16 cellular contexts compared by ENCODE assay signal in the genomic region with DNA sequence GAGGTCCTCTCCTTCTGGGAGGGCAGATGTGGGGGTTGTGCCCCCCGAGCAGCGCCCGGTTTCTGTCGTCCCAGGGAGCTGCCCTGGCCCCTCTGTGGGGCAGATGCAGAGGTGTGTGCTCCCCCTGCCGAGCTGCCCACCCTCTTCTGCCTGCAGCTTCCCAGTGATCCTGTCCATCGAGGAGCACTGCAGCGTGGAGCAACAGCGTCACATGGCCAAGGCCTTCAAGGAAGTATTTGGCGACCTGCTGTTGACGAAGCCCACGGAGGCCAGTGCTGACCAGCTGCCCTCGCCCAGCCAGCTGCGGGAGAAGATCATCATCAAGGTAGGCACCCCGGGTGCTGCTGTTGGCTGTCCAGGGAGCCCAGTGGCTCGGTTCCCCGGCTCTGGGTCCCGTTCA.
DNase-seq lines count a peak whose midpoint lies in the region; ATAC-seq and TF ChIP-seq lines count a peak whose summit lies in the region.
"Had no signal": no experiment of that assay in that cellular context is flagged by ENCODE, and none has a peak within 500 bp of the region (broad histone marks: within the 10 kb centered on the region; RNA-seq: fewer than 3 reads in every experiment).

No MANE protein-coding gene starts in this region.

- no peaks in the 10 kb centered on the region for H3K27me3 ChIP-seq in parathyroid adenoma (ENCODE audit: control insufficient read depth, insufficient read depth, low read length)
- H3K27me3 ChIP-seq in psoas muscle (ENCODE audit: insufficient read depth in 3 of 3, low read length in 2 of 3), result no peaks in the 10 kb centered on the region

- H3K79me2 ChIP-seq in parathyroid adenoma, result no peaks in the 10 kb centered on the region

- H3K4me1 ChIP-seq in parathyroid adenoma, result peaks cover 2% of the 10 kb centered on the region
- H3K4me1 ChIP-seq in psoas muscle, result no peaks in the 10 kb centered on the region
- H3K4me1 ChIP-seq: HAP-1 had no signal

- H3K4me2 ChIP-seq in parathyroid adenoma (ENCODE audit: low read length), result no peak overlapping the region

- H3K4me3 ChIP-seq in parathyroid adenoma (ENCODE audit: low read depth, low read length) (no peak overlapping the region), psoas muscle (no peak overlapping the region)
- H3K4me3 ChIP-seq: HAP-1 had no signal

- H3K27ac ChIP-seq in VCaP, result peak overlapping the region; percentile 38; the same call in 1 of the 2 replicates
- peak overlapping the region; percentile 86 for H3K27ac ChIP-seq in parathyroid adenoma
- no peak overlapping the region for H3K27ac ChIP-seq in psoas muscle

- no peak for ATAC-seq in psoas muscle

- H2AFZ ChIP-seq in parathyroid adenoma, result no peak overlapping the region

- intact Hi-C loops in psoas muscle (cut with DNase I), result no loop called here

- H3K9me3 ChIP-seq in parathyroid adenoma (ENCODE audit: control insufficient read depth, low read length), result no peaks in the 10 kb centered on the region
- H3K9me3 ChIP-seq in psoas muscle, result no peaks in the 10 kb centered on the region
- H3K9me3 ChIP-seq: HAP-1 had no signal

- DNase-seq in endothelial cell (ENCODE audit: low spot score), result no peak
- no peak for DNase-seq in psoas muscle
- no peak for DNase-seq in putamen (ENCODE audit: low spot score)
- DNase-seq in NCI-H1105 (lab: John Stamatoyannopoulos, UW), result no peak
- DNase-seq: C1 segment of cervical spinal cord; Calu3; CD4-positive, alpha-beta memory T cell; COR-L47; DMS79; EL; GDM1; GOT3; HFFc6 had no signal

- H3K36me3 Mint-ChIP-seq in endothelial cell (ENCODE audit: low read depth, unreplicated experiment), result peaks cover 59% of the 10 kb centered on the region
- H3K36me3 Mint-ChIP-seq: CD4-positive, alpha-beta memory T cell had no signal

- H3K9ac ChIP-seq in parathyroid adenoma, result no peak overlapping the region

- no peaks in the 10 kb centered on the region for H3K36me3 ChIP-seq in parathyroid adenoma (ENCODE audit: control insufficient read depth, insufficient read depth, low read length)
- no peaks in the 10 kb centered on the region for H3K36me3 ChIP-seq in psoas muscle (ENCODE audit: insufficient read depth in 1 of 2, low read depth in 1 of 2)
- H3K36me3 ChIP-seq: HAP-1 had no signal

- 86 to 88% (median 86%) methylated on average over 17 of the region's 17 CpGs for WGBS in psoas muscle, 3 donors

- no peaks in the 10 kb centered on the region for H3K4me1 Mint-ChIP-seq in endothelial cell (ENCODE audit: unreplicated experiment)
- H3K4me1 Mint-ChIP-seq: CD4-positive, alpha-beta memory T cell had no signal

- H3K4me3 Mint-ChIP-seq in endothelial cell (ENCODE audit: unreplicated experiment), result no peak overlapping the region
- H3K4me3 Mint-ChIP-seq: CD4-positive, alpha-beta memory T cell; HFFc6 had no signal

- no peak for TF ChIP-seq CTCF in VCaP (conservative IDR thresholded peaks at IDR 0.05)
- peak; percentile 6 for TF ChIP-seq CTCF in endothelial cell (IDR thresholded peaks at IDR 0.05; ENCODE audit: unreplicated experiment)
- no peak for TF ChIP-seq CTCF in parathyroid adenoma (IDR thresholded peaks at IDR 0.05)
- no peak for TF ChIP-seq CTCF in psoas muscle (IDR thresholded peaks at IDR 0.05)

- peaks cover 7% of the 10 kb centered on the region for H3K27me3 Mint-ChIP-seq in endothelial cell (ENCODE audit: unreplicated experiment)
- H3K27me3 Mint-ChIP-seq: CD4-positive, alpha-beta memory T cell had no signal

- no peaks in the 10 kb centered on the region for H3K9me3 Mint-ChIP-seq in endothelial cell (ENCODE audit: unreplicated experiment)

- no peak overlapping the region for H3K27ac Mint-ChIP-seq in endothelial cell (ENCODE audit: unreplicated experiment)
- H3K27ac Mint-ChIP-seq: CD4-positive, alpha-beta memory T cell; HFFc6 had no signal
